ENCODE assay signal across 34 cellular contexts in genomic region chr20:21326700-21327099, GRCh38. TPM values are rescaled to one million over a fixed set of nuclear protein-coding genes. Genes with fewer than 3 reads are reported as not detected.
DNase-seq lines count a peak whose midpoint lies in the region; ATAC-seq, FAIRE-seq and TF ChIP-seq lines count a peak whose summit lies in the region.
"Had no signal": no experiment of that assay in that cellular context is flagged by ENCODE, and none has a peak within 500 bp of the region (broad histone marks: within the 10 kb centered on the region; RNA-seq: fewer than 3 reads in every experiment).

No MANE protein-coding gene starts in this region.

- no peak overlapping the region for H3K4me3 Mint-ChIP-seq in T-helper 17 cell
- no peak overlapping the region for H3K4me3 Mint-ChIP-seq in stimulated activated naive B cell treated with anti-CD40 and anti-IgM and Interleukin-4, amounts not matched to agents 10 μg/mL and 1 μg/mL and 100 μg/mL, for 72 hours
- H3K4me3 Mint-ChIP-seq: immature natural killer cell had no signal

- TF ChIP-seq CTCF in right atrium auricular region (IDR thresholded peaks at IDR 0.05) (no peak), left ventricle myocardium inferior (IDR thresholded peaks at IDR 0.05; ENCODE audit: borderline replicate concordance) (no peak)

- peaks cover 10% of the 10 kb centered on the region for H3K36me3 Mint-ChIP-seq in T-helper 17 cell (ENCODE audit: low read depth)
- peaks cover 18 to 33% of the 10 kb centered on the region in 2 donors for H3K36me3 Mint-ChIP-seq in stimulated activated naive B cell treated with anti-CD40 and anti-IgM and Interleukin-4, amounts not matched to agents 10 μg/mL and 1 μg/mL and 100 μg/mL, for 72 hours

- intact Hi-C loops in Right ventricle myocardium inferior (cut with DNase I), result no loop called here
- intact Hi-C loops in left ventricle myocardium inferior (cut with micrococcal nuclease), result no loop called here

- H3K9me3 Mint-ChIP-seq in stimulated activated naive B cell treated with anti-CD40 and anti-IgM and Interleukin-4, amounts not matched to agents 10 μg/mL and 1 μg/mL and 100 μg/mL, for 72 hours, result peaks cover 2 to 5% of the 10 kb centered on the region in 2 donors
- H3K9me3 Mint-ChIP-seq: immature natural killer cell had no signal

- H3K4me3 ChIP-seq in right atrium auricular region, result no peak overlapping the region
- no peak overlapping the region for H3K4me3 ChIP-seq in left ventricle myocardium inferior
- H3K4me3 ChIP-seq: BLaER1, gastrocnemius medialis, SJSA1, transverse colon had no signal

- H3K27me3 ChIP-seq in right atrium auricular region (no peaks in the 10 kb centered on the region), left ventricle myocardium inferior (ENCODE audit: low read depth) (no peaks in the 10 kb centered on the region)
- H3K27me3 ChIP-seq: BLaER1, gastrocnemius medialis, SJSA1, transverse colon had no signal

- H3K36me3 ChIP-seq in right atrium auricular region (peaks cover 3% of the 10 kb centered on the region), left ventricle myocardium inferior (peaks cover 16% of the 10 kb centered on the region)

- H3K27ac ChIP-seq in right atrium auricular region, result peak overlapping the region in 1 of 2 donors; percentile 35
- H3K27ac ChIP-seq in left ventricle myocardium inferior (replicated peaks), result peak overlapping the region; percentile 20
- H3K27ac ChIP-seq: BLaER1, HL-60, KMS-11, SJSA1, transverse colon had no signal

- H3K4me1 Mint-ChIP-seq in T-helper 17 cell, result peaks cover 43% of the 10 kb centered on the region
- H3K4me1 Mint-ChIP-seq in stimulated activated naive B cell treated with anti-CD40 and anti-IgM and Interleukin-4, amounts not matched to agents 10 μg/mL and 1 μg/mL and 100 μg/mL, for 72 hours, result peaks cover 37 to 38% of the 10 kb centered on the region in 2 donors

- H3K27ac Mint-ChIP-seq in T-helper 17 cell, result peak overlapping the region; percentile 21
- H3K27ac Mint-ChIP-seq in stimulated activated naive B cell treated with anti-CD40 and anti-IgM and Interleukin-4, amounts not matched to agents 10 μg/mL and 1 μg/mL and 100 μg/mL, for 72 hours, result peak overlapping the region; percentile 0
- H3K27ac Mint-ChIP-seq: activated T-helper 2 cell treated with anti-CD3 and anti-CD28 coated beads, Interferon-gamma antibody, Interleukin-2, Interleukin-4, amounts not matched to agents 10 μg/mL and 5 μg/mL and 100 μg/mL, durations not matched to agents 14 hours and 24 hours and 36 hours; immature natural killer cell had no signal

- FAIRE-seq in RCC 7860 (lab: Jason Lieb, UNC), result no peak
- FAIRE-seq: bronchial epithelial cell, endothelial cell of umbilical vein had no signal

- peaks cover 0 to 7% of the 10 kb centered on the region in 2 donors for H3K9me3 ChIP-seq in right atrium auricular region
- H3K9me3 ChIP-seq in T-helper 17 cell (ENCODE audit: control insufficient read depth, low read length, poor library complexity, severe bottlenecking), result no peaks in the 10 kb centered on the region
- H3K9me3 ChIP-seq in left ventricle myocardium inferior (replicated peaks), result peaks cover 10% of the 10 kb centered on the region
- H3K9me3 ChIP-seq: gastrocnemius medialis, transverse colon had no signal

- H3K4me1 ChIP-seq in right atrium auricular region, result peaks cover 0 to 52% of the 10 kb centered on the region in 2 donors
- peaks cover 62% of the 10 kb centered on the region for H3K4me1 ChIP-seq in left ventricle myocardium inferior
- H3K4me1 ChIP-seq: Caco-2 had no signal

- DNase-seq in Right ventricle myocardium inferior (ENCODE audit: missing footprints) (no peak), right atrium auricular region (ENCODE audit: low spot score) (no peak), T-helper 17 cell (no peak), left ventricle myocardium inferior (no peak), NCI-H2081 treated with DMSO at 0.1 percent for 48 hours (lab: John Stamatoyannopoulos, UW) (no peak), RCC 7860 (ENCODE audit: low spot score) (no peak)
- no peak for DNase-seq in stimulated activated naive B cell treated with anti-CD40 and anti-IgM and Interleukin-4, amounts not matched to agents 10 μg/mL and 1 μg/mL and 100 μg/mL, for 72 hours
- DNase-seq: activated CD4-positive, alpha-beta T cell treated with anti-CD3 and anti-CD28 coated beads, Interleukin-2, amount 50 U/mL, for 48 hours; activated CD8-positive, alpha-beta memory T cell treated with anti-CD3 and anti-CD28 coated beads, Interleukin-2, amount 50 U/mL, for 4 hours; aorta; Caco-2; DMS79; gastrocnemius medialis; GDM1; HCEC 1CT; immature natural killer cell; left colon; mesendoderm; MV-4-11; NCI-H1436; NCI-H226; NCI-H69; stimulated activated CD4-positive, alpha-beta T cell treated with anti-CD3 and anti-CD28 coated beads, Interleukin-12 subunit alpha, Interleukin-12 subunit beta, amount 100 ng/mL, for 4 hours; stimulated activated CD4-positive, alpha-beta T cell treated with anti-CD3 and anti-CD28 coated beads, Interleukin-2, amount 100 ng/mL, for 48 hours; transverse colon had no signal

- ATAC-seq in Right ventricle myocardium inferior, result peak; percentile 50
- no peak for ATAC-seq in T-helper 17 cell
- no peak for ATAC-seq in stimulated activated naive B cell treated with anti-CD40 and anti-IgM and Interleukin-4, amounts not matched to agents 10 μg/mL and 1 μg/mL and 100 μg/mL, for 72 hours (replicated peaks)
- ATAC-seq: activated naive CD4-positive, alpha-beta T cell treated with anti-CD3 and anti-CD28 coated beads, Interleukin-2, amount 50 U/mL, for 72 hours; gastrocnemius medialis; left colon; sciatic nerve had no signal

- no peaks in the 10 kb centered on the region for H3K27me3 Mint-ChIP-seq in T-helper 17 cell
- no peaks in the 10 kb centered on the region for H3K27me3 Mint-ChIP-seq in stimulated activated naive B cell treated with anti-CD40 and anti-IgM and Interleukin-4, amounts not matched to agents 10 μg/mL and 1 μg/mL and 100 μg/mL, for 72 hours

RNA-seq across cellular contexts. Expression of gene XRN2, which starts 23.6 kb away (rescaled TPM):
- total RNA-seq in Right ventricle myocardium inferior (30.9 TPM), right atrium auricular region (10 to 100 TPM; 37.5 to 40.8 TPM), T-helper 17 cell (10 to 100 TPM; 53.7 to 59.2 TPM), left ventricle myocardium inferior (33.7 TPM)
